Comparison of ENCODE assay signal across 10 cellular contexts in the genomic region with DNA sequence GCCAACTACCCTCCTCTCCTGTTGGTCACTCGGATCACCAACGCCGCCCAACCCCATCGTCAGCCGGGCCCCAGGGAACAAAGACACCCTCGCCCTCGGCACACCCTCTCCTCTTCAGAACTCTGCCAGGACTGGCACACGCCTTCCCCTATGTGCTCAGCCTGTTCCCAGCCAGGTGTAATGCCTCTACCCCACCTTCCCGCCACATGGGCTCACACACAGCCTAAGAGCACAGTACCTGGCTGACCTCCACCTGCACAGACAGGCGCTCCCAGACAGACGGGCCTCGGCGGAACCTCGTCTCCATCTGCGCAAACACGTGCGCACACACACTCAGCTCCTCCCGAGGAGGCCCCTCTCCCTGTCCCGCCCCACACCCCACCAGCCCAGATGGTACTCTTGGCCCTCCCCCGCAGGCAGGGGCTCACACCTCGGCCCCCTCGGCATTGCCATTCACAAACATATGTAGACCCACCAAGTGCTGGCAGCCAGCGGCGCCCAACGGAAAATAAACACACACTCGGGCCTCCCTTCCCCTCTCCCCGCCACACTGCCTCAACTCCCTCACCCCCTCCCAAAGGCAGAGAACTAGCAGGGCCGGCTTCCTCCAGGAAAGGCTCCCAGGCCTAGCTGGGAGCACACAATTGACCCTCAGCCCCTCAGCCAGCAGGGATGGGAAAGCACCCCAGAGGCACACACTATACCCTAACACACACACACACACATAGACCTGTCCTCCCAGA. TPM values are rescaled to one million over a fixed set of nuclear protein-coding genes. Genes with fewer than 3 reads are reported as not detected.
A peak's percentile ranks its signal among the peaks of the same experiment; 100 is the strongest.
DNase-seq lines count a peak whose midpoint lies in the region; ATAC-seq and TF ChIP-seq lines count a peak whose summit lies in the region.
"Had no signal": no experiment of that assay in that cellular context is flagged by ENCODE, and none has a peak within 500 bp of the region (broad histone marks: within the 10 kb centered on the region; RNA-seq: fewer than 3 reads in every experiment).

No MANE protein-coding gene starts in this region.

- H3K27me3 Mint-ChIP-seq in effector memory CD8-positive, alpha-beta T cell, result peaks cover 59 to 83% of the 10 kb centered on the region in 2 donors
- peaks cover 67% of the 10 kb centered on the region for H3K27me3 Mint-ChIP-seq in neural crest cell (ENCODE audit: low read depth)

- H3K4me3 Mint-ChIP-seq in effector memory CD8-positive, alpha-beta T cell, result peak overlapping the region; percentile 78 to 89
- peak overlapping the region; percentile 58 for H3K4me3 Mint-ChIP-seq in neural crest cell

- TF ChIP-seq CTCF in neural crest cell (conservative IDR thresholded peaks at IDR 0.05), result no peak

- peaks cover 2% of the 10 kb centered on the region for H3K36me3 Mint-ChIP-seq in effector memory CD8-positive, alpha-beta T cell (ENCODE audit: insufficient read depth)
- H3K36me3 Mint-ChIP-seq in neural crest cell (ENCODE audit: low read depth), result no peaks in the 10 kb centered on the region

- DNase-seq in DMS53 (lab: John Stamatoyannopoulos, UW) (peak; percentile 21), DMS53 treated with DMSO at 0.1 percent for 48 hours (lab: John Stamatoyannopoulos, UW; ENCODE audit: unreplicated experiment) (no peak), NCI-H2171 treated with DMSO at 0.1 percent for 48 hours (lab: John Stamatoyannopoulos, UW) (peak; percentile 97), neural crest cell (ENCODE audit: low read depth, low spot score) (no peak), D341Med (ENCODE audit: low spot score) (no peak), pons (ENCODE audit: low spot score) (no peak)
- no peak for DNase-seq in effector memory CD8-positive, alpha-beta T cell
- DNase-seq: MM.1S, NCI-H69 had no signal

- H3K4me1 Mint-ChIP-seq in effector memory CD8-positive, alpha-beta T cell (ENCODE audit: low read depth in 2 of 2), result peaks cover 26 to 30% of the 10 kb centered on the region in 2 donors
- peaks cover 20% of the 10 kb centered on the region for H3K4me1 Mint-ChIP-seq in neural crest cell

- H3K9me3 Mint-ChIP-seq in effector memory CD8-positive, alpha-beta T cell, result no peaks in the 10 kb centered on the region
- H3K9me3 Mint-ChIP-seq in neural crest cell, result no peaks in the 10 kb centered on the region

- H3K27ac Mint-ChIP-seq in effector memory CD8-positive, alpha-beta T cell, result peak overlapping the region in 1 of 2 donors; percentile 62
- no peak overlapping the region for H3K27ac Mint-ChIP-seq in neural crest cell (ENCODE audit: unreplicated experiment)

- ATAC-seq in effector memory CD8-positive, alpha-beta T cell (replicated peaks), result no peak
- no peak for ATAC-seq in HG02870 (IDR thresholded peaks at IDR 0.05; ENCODE audit: unreplicated experiment)

RNA-seq across cellular contexts. Expression of a gene that starts 8.5 kb away (rescaled TPM):
- 0.09 and 0.27 TPM in 2 replicates for total RNA-seq in neural crest cell

Comparison
In these comparisons a context has a peak if more than half of its experiments do, and no peak if none do; other contexts are left out.
1. DNase-seq: peak in DMS53 (single experiment) and NCI-H2171 treated with DMSO at 0.1 percent for 48 hours (single experiment); none in DMS53 treated with DMSO at 0.1 percent for 48 hours (single experiment), effector memory CD8-positive, alpha-beta T cell (0 of 3), neural crest cell (single experiment), D341Med (single experiment) and pons (single experiment).